Comparison of ENCODE assay signal across 8 cellular contexts in the genomic region with DNA sequence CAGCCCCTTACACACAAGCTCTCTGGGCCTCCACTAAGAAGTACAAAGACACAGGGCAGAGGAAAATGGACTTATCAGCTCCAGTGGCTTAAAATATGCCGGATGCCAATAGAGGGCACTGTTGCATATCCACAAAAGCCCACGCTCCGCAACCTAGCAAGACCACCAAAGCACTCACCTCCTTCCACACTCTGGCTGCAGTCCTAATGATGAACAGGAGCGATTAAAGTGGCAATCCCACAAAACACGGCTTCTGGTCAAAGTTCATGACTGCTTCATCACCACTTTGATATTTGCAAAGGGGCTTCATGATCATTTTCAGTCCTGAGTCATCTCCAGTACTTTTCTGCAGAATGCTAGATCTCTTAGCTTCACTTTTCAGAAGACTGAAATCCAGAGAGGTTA.
DNase-seq lines count a peak whose midpoint lies in the region; ATAC-seq lines count a peak whose summit lies in the region.

No MANE protein-coding gene starts in this region.

- peak overlapping the region; percentile 91 to 98 (median 96) for H3K27ac Mint-ChIP-seq in CD4-positive, alpha-beta memory T cell
- H3K27ac Mint-ChIP-seq in T-helper 2 cell treated with Interferon-gamma antibody and Interleukin-4, amounts not matched to agents 5 μg/mL and 100 μg/mL, for 36 hours, result peak overlapping the region; percentile 74

- H3K27me3 Mint-ChIP-seq in CD4-positive, alpha-beta memory T cell, result no peaks in the 10 kb centered on the region
- no peaks in the 10 kb centered on the region for H3K27me3 Mint-ChIP-seq in T-helper 2 cell treated with Interferon-gamma antibody and Interleukin-4, amounts not matched to agents 5 μg/mL and 100 μg/mL, for 36 hours (ENCODE audit: low read depth)

- H3K27me3 ChIP-seq in CD4-positive, alpha-beta memory T cell (ENCODE audit: insufficient read depth, low read length), result no peaks in the 10 kb centered on the region
- no peaks in the 10 kb centered on the region for H3K27me3 ChIP-seq in HAP-1 (ENCODE audit: low read depth)

- H3K4me1 ChIP-seq in CD4-positive, alpha-beta memory T cell (ENCODE audit: insufficient read depth, low read length), result peaks cover 99% of the 10 kb centered on the region
- no peaks in the 10 kb centered on the region for H3K4me1 ChIP-seq in HAP-1

- CTCF ChIA-PET in CD4-positive, alpha-beta memory T cell (lab: Charles Lee; ENCODE audit: partially characterized antibody), result interaction anchor here (0.9 to 16.9 kb wide), 22 partner anchors 11 to 671 kb away, joined by 3 to 346 read pairs (median 5); a partner anchor contains a TSS

- POLR2A ChIA-PET in CD4-positive, alpha-beta memory T cell (lab: Charles Lee; ENCODE audit: partially characterized antibody), result interaction anchor here (0.9 to 51.2 kb wide), 32 partner anchors 15 to 738 kb away, joined by 3 to 2213 read pairs (median 6); a partner anchor contains a TSS

- no peaks in the 10 kb centered on the region for H3K9me3 ChIP-seq in CD4-positive, alpha-beta memory T cell (ENCODE audit: control insufficient read depth in 1 of 2, low read length in 2 of 2)
- no peaks in the 10 kb centered on the region for H3K9me3 ChIP-seq in HAP-1

- peak overlapping the region; percentile 21 to 36 for H3K4me3 ChIP-seq in CD4-positive, alpha-beta memory T cell (ENCODE audit: low read length in 2 of 2)
- H3K4me3 ChIP-seq in HAP-1, result no peak overlapping the region

- H3K9me3 Mint-ChIP-seq in CD4-positive, alpha-beta memory T cell, result peaks cover 0 to 3% (median 0%) of the 10 kb centered on the region in 8 donors
- H3K9me3 Mint-ChIP-seq in T-helper 2 cell treated with Interferon-gamma antibody and Interleukin-4, amounts not matched to agents 5 μg/mL and 100 μg/mL, for 36 hours, result peaks cover 5% of the 10 kb centered on the region

- intact Hi-C loops in CD4-positive, alpha-beta memory T cell (cut with micrococcal nuclease), result loop anchor here (1.0 to 5.0 kb wide), 5 partner anchors 16 to 739 kb away; no protein-coding TSS in a partner anchor

- peaks cover 4 to 7% of the 10 kb centered on the region in 2 donors for H3K36me3 Mint-ChIP-seq in CD4-positive, alpha-beta memory T cell
- H3K36me3 Mint-ChIP-seq in T-helper 2 cell treated with Interferon-gamma antibody and Interleukin-4, amounts not matched to agents 5 μg/mL and 100 μg/mL, for 36 hours (ENCODE audit: low read depth), result peaks cover 12% of the 10 kb centered on the region

- peaks cover 75 to 100% (median 86%) of the 10 kb centered on the region in 4 donors for H3K4me1 Mint-ChIP-seq in CD4-positive, alpha-beta memory T cell
- H3K4me1 Mint-ChIP-seq in T-helper 2 cell treated with Interferon-gamma antibody and Interleukin-4, amounts not matched to agents 5 μg/mL and 100 μg/mL, for 36 hours (ENCODE audit: low read depth), result peaks cover 60% of the 10 kb centered on the region

- ATAC-seq in HG02588 (IDR thresholded peaks at IDR 0.05; ENCODE audit: unreplicated experiment), result no peak

- in situ Hi-C loops in HAP-1 (cut with MboI; ENCODE audit: low sequenced_read_pairs), result no loop called here

- no peaks in the 10 kb centered on the region for H3K36me3 ChIP-seq in CD4-positive, alpha-beta memory T cell (ENCODE audit: insufficient read depth, low read length)
- no peaks in the 10 kb centered on the region for H3K36me3 ChIP-seq in HAP-1 (replicated peaks)

- H3K27ac ChIP-seq in CD4-positive, alpha-beta memory T cell (ENCODE audit: low read depth, low read length), result peak overlapping the region; percentile 74

- H3K4me3 Mint-ChIP-seq in CD4-positive, alpha-beta memory T cell, result peak overlapping the region; percentile 74 to 92 (median 86)
- H3K4me3 Mint-ChIP-seq in T-helper 2 cell treated with Interferon-gamma antibody and Interleukin-4, amounts not matched to agents 5 μg/mL and 100 μg/mL, for 36 hours, result peak overlapping the region; percentile 30

- peak in 3 of 5 donors; percentile 43 to 57 (median 50) for DNase-seq in CD4-positive, alpha-beta memory T cell
- peak; percentile 40 to 74 for DNase-seq in HAP-1 (ENCODE audit: low spot score in 2 of 2)
- DNase-seq in T-helper 2 cell treated with Interferon-gamma antibody and Interleukin-4, amounts not matched to agents 5 μg/mL and 100 μg/mL, for 36 hours (ENCODE audit: low spot score), result no peak
- peak; percentile 75 for DNase-seq in glomerular visceral epithelial cell (ENCODE audit: extremely low spot score)
- peak; percentile 73 for DNase-seq in retina
- no peak for DNase-seq in SKM-1 (lab: John Stamatoyannopoulos, UW; ENCODE audit: unreplicated experiment)
- DNase-seq in mesenteric fat pad (ENCODE audit: low spot score), result no peak

Comparison
In these comparisons a context has a peak if more than half of its experiments do, and no peak if none do; other contexts are left out.
1. DNase-seq: peak in CD4-positive, alpha-beta memory T cell (3 of 5), HAP-1 (2 of 2), glomerular visceral epithelial cell (single experiment) and retina (single experiment); none in T-helper 2 cell treated with Interferon-gamma antibody and Interleukin-4, amounts not matched to agents 5 μg/mL and 100 μg/mL, for 36 hours (single experiment), SKM-1 (single experiment) and mesenteric fat pad (single experiment).